In the genomic region with DNA sequence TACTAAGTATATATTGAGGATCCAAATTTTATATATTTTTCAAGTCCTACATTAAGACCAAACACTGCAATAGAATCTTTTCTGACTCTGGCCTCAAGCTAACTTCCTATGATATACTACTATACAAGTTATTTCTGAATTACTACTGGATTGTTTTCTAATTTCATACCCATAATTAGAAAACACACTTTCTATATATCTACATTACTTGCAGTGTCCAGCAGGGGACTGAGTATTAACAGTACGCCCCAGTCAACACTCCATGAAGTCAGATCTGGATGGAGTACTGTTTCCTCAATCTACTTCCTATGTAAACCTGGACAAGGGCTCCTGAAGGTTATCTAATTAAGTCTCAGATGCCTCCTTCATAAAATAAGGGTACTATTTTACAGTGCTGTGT, we compare ENCODE assay signal across 13 cellular contexts.
DNase-seq lines count a peak whose midpoint lies in the region; ATAC-seq and TF ChIP-seq lines count a peak whose summit lies in the region.
"Had no signal": no experiment of that assay in that cellular context is flagged by ENCODE, and none has a peak within 500 bp of the region (broad histone marks: within the 10 kb centered on the region; RNA-seq: fewer than 3 reads in every experiment).

No MANE protein-coding gene starts in this region.

- no peak for ATAC-seq in activated naive CD4-positive, alpha-beta T cell treated with anti-CD3 and anti-CD28 coated beads, Interleukin-2, amount 50 U/mL, for 72 hours
- ATAC-seq: lower lobe of right lung had no signal

- H3K4me3 ChIP-seq in cardiac fibroblast (replicated peaks in 1 of 2; ENCODE audit: low read depth in 2 of 2, low read length in 2 of 2) (no peak overlapping the region), retinal pigment epithelial cell (ENCODE audit: low read length) (no peak overlapping the region), sigmoid colon (no peak overlapping the region)
- H3K4me3 ChIP-seq: lower lobe of right lung, tibial artery had no signal

- H3K4me1 ChIP-seq in sigmoid colon, result no peaks in the 10 kb centered on the region
- H3K4me1 ChIP-seq: lower lobe of right lung had no signal

- no peaks in the 10 kb centered on the region for H3K9me3 Mint-ChIP-seq in activated naive CD4-positive, alpha-beta T cell treated with anti-CD3 and anti-CD28 coated beads, Interleukin-2, amount 50 U/mL, for 72 hours
- H3K9me3 Mint-ChIP-seq: activated T-helper 2 cell treated with anti-CD3 and anti-CD28 coated beads, Interferon-gamma antibody, Interleukin-2, Interleukin-4, amounts not matched to agents 10 μg/mL and 5 μg/mL and 100 μg/mL, durations not matched to agents 14 hours and 24 hours and 36 hours; CD4-positive, CD25-positive, alpha-beta regulatory T cell had no signal

- H3K27me3 ChIP-seq in sigmoid colon, result no peaks in the 10 kb centered on the region
- H3K27me3 ChIP-seq: tibial artery had no signal

- DNase-seq in NOMO-1 treated with DMSO at 0.1 percent for 48 hours (lab: John Stamatoyannopoulos, UW; ENCODE audit: unreplicated experiment) (peak; percentile 9), NOMO-1 (lab: John Stamatoyannopoulos, UW; ENCODE audit: unreplicated experiment in 2 of 2) (no peak), M059J (ENCODE audit: low read depth) (peak; percentile 10), cardiac fibroblast (ENCODE audit: low read depth in 2 of 2) (peak in 1 of 2 donors; percentile 19), retinal pigment epithelial cell (ENCODE audit: low read depth) (no peak), NCI-H187 (lab: John Stamatoyannopoulos, UW) (no peak), sigmoid colon (no peak)
- DNase-seq in activated naive CD4-positive, alpha-beta T cell treated with anti-CD3 and anti-CD28 coated beads, Interleukin-2, amount 50 U/mL, for 72 hours (ENCODE audit: low spot score in 2 of 2), result no peak
- DNase-seq: CD4-positive, CD25-positive, alpha-beta regulatory T cell; lower lobe of right lung; T1000; tibial artery had no signal

- peak; percentile 46 for TF ChIP-seq CTCF in cardiac fibroblast (IDR thresholded peaks at IDR 0.05; ENCODE audit: low read depth, low read length)
- TF ChIP-seq CTCF in retinal pigment epithelial cell (conservative IDR thresholded peaks at IDR 0.05; ENCODE audit: low read depth, low read length), result peak; percentile 55
- TF ChIP-seq CTCF in sigmoid colon (IDR thresholded peaks at IDR 0.05), result no peak

- 86 to 91% methylated on average over 1 of the region's 1 CpG for WGBS in sigmoid colon, 2 donors

- no peaks in the 10 kb centered on the region for H3K36me3 Mint-ChIP-seq in activated naive CD4-positive, alpha-beta T cell treated with anti-CD3 and anti-CD28 coated beads, Interleukin-2, amount 50 U/mL, for 72 hours
- H3K36me3 Mint-ChIP-seq: CD4-positive, CD25-positive, alpha-beta regulatory T cell had no signal

- H3K27ac ChIP-seq in sigmoid colon, result no peak overlapping the region
- H3K27ac ChIP-seq: lower lobe of right lung, tibial artery had no signal

- no peak for TF ChIP-seq POLR2A in sigmoid colon (IDR thresholded peaks at IDR 0.05)

- H3K27ac Mint-ChIP-seq in activated naive CD4-positive, alpha-beta T cell treated with anti-CD3 and anti-CD28 coated beads, Interleukin-2, amount 50 U/mL, for 72 hours, result no peak overlapping the region
- H3K27ac Mint-ChIP-seq: activated T-helper 2 cell treated with anti-CD3 and anti-CD28 coated beads, Interferon-gamma antibody, Interleukin-2, Interleukin-4, amounts not matched to agents 10 μg/mL and 5 μg/mL and 100 μg/mL, durations not matched to agents 14 hours and 24 hours and 36 hours; CD4-positive, CD25-positive, alpha-beta regulatory T cell had no signal

- no peak for TF ChIP-seq EP300 in sigmoid colon (IDR thresholded peaks at IDR 0.05)

- intact Hi-C loops in sigmoid colon (cut with DNase I), result no loop called here

- no peaks in the 10 kb centered on the region for H3K36me3 ChIP-seq in sigmoid colon
- H3K36me3 ChIP-seq: lower lobe of right lung, tibial artery had no signal

- no peaks in the 10 kb centered on the region for H3K9me3 ChIP-seq in sigmoid colon
- H3K9me3 ChIP-seq: lower lobe of right lung, tibial artery had no signal

Comparison
In these comparisons a context has a peak if more than half of its experiments do, and no peak if none do; other contexts are left out.
1. DNase-seq: peak in NOMO-1 treated with DMSO at 0.1 percent for 48 hours (single experiment) and M059J (single experiment); none in NOMO-1 (0 of 2), retinal pigment epithelial cell (single experiment), activated naive CD4-positive, alpha-beta T cell treated with anti-CD3 and anti-CD28 coated beads, Interleukin-2, amount 50 U/mL, for 72 hours (0 of 2), NCI-H187 (0 of 2) and sigmoid colon (single experiment).
2. CTCF ChIP-seq: peak in cardiac fibroblast (single experiment) and retinal pigment epithelial cell (single experiment); none in sigmoid colon (0 of 4).